1 cellular context compared by ENCODE assay signal in the genomic region with DNA sequence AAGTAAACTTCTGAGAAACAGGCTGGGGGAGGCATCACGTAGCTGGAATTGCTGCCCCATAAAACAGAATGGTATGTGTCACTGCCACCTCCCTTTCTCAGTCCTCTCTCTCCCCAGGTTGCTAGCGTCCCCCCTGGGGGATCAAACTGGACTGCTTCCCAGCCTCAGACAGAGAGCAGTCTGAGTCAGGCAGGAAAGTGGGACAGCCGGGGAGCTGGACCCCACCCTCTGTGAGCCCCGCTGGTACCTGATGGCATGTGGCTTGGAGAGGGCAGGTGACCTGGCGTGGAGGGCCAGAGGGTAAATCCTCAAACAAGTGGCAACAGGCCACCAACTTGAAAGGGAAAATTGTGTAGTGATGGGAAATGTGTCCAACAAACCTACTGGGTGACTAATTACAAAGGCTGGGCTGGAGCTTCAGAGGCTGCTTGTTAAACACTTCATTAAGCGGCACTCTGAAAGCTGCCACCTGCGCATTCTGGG.
TF ChIP-seq lines count a peak whose summit lies in the region.

No MANE protein-coding gene starts in this region.

TF ChIP-seq in SK-N-SH treated with all-trans-retinoic acid at 6 μM for 48 hours, 23 proteins besides CTCF, POLR2A, EP300 and RAD21:
- TF ChIP-seq PPARA (CRISPR knock-in tag; IDR thresholded peaks at IDR 0.05; ENCODE audit: borderline replicate concordance) (no peak), GLIS3 (CRISPR knock-in tag; IDR thresholded peaks at IDR 0.05) (no peak), ZNF70 (CRISPR knock-in tag; IDR thresholded peaks at IDR 0.05) (no peak), ZNF8 (CRISPR knock-in tag; IDR thresholded peaks at IDR 0.05) (no peak), ZNF565 (CRISPR knock-in tag; conservative IDR thresholded peaks at IDR 0.05; ENCODE audit: low read depth) (no peak), SNAI2 (CRISPR knock-in tag; IDR thresholded peaks at IDR 0.05) (no peak), ISL1 (CRISPR knock-in tag; IDR thresholded peaks at IDR 0.05) (no peak), OSR1 (CRISPR knock-in tag; IDR thresholded peaks at IDR 0.05) (no peak), TCF4 (CRISPR knock-in tag; IDR thresholded peaks at IDR 0.05; ENCODE audit: borderline replicate concordance) (no peak), TOX (CRISPR knock-in tag; IDR thresholded peaks at IDR 0.05; ENCODE audit: borderline replicate concordance) (no peak)
- TF ChIP-seq, protein P1, sequence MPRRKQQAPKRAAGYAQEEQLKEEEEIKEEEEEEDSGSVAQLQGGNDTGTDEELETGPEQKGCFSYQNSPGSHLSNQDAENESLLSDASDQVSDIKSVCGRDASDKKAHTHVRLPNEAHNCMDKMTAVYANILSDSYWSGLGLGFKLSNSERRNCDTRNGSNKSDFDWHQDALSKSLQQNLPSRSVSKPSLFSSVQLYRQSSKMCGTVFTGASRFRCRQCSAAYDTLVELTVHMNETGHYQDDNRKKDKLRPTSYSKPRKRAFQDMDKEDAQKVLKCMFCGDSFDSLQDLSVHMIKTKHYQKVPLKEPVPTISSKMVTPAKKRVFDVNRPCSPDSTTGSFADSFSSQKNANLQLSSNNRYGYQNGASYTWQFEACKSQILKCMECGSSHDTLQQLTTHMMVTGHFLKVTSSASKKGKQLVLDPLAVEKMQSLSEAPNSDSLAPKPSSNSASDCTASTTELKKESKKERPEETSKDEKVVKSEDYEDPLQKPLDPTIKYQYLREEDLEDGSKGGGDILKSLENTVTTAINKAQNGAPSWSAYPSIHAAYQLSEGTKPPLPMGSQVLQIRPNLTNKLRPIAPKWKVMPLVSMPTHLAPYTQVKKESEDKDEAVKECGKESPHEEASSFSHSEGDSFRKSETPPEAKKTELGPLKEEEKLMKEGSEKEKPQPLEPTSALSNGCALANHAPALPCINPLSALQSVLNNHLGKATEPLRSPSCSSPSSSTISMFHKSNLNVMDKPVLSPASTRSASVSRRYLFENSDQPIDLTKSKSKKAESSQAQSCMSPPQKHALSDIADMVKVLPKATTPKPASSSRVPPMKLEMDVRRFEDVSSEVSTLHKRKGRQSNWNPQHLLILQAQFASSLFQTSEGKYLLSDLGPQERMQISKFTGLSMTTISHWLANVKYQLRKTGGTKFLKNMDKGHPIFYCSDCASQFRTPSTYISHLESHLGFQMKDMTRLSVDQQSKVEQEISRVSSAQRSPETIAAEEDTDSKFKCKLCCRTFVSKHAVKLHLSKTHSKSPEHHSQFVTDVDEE (CRISPR knock-in tag; IDR thresholded peaks at IDR 0.05), result no peak
- TF ChIP-seq, protein P2, sequence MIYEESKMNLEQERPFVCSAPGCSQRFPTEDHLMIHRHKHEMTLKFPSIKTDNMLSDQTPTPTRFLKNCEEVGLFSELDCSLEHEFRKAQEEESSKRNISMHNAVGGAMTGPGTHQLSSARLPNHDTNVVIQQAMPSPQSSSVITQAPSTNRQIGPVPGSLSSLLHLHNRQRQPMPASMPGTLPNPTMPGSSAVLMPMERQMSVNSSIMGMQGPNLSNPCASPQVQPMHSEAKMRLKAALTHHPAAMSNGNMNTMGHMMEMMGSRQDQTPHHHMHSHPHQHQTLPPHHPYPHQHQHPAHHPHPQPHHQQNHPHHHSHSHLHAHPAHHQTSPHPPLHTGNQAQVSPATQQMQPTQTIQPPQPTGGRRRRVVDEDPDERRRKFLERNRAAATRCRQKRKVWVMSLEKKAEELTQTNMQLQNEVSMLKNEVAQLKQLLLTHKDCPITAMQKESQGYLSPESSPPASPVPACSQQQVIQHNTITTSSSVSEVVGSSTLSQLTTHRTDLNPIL (CRISPR knock-in tag; IDR thresholded peaks at IDR 0.05; ENCODE audit: low read depth), result no peak
